18 cellular contexts compared by ENCODE assay signal in genomic region chr3:33008282-33008681, GRCh38. TPM values are rescaled to one million over a fixed set of nuclear protein-coding genes. Genes with fewer than 3 reads are reported as not detected.
DNase-seq lines count a peak whose midpoint lies in the region; ATAC-seq and TF ChIP-seq lines count a peak whose summit lies in the region.
"Had no signal": no experiment of that assay in that cellular context is flagged by ENCODE, and none has a peak within 500 bp of the region (broad histone marks: within the 10 kb centered on the region; RNA-seq: fewer than 3 reads in every experiment).

No MANE protein-coding gene starts in this region.

- H3K4me3 Mint-ChIP-seq in activated T-cell treated with anti-CD3 and anti-CD28 coated beads, Interleukin-2, amount 50 U/mL, for 72 hours, result peak overlapping the region; percentile 49 to 53
- peak overlapping the region; percentile 40 to 61 for H3K4me3 Mint-ChIP-seq in effector memory CD8-positive, alpha-beta T cell
- H3K4me3 Mint-ChIP-seq in type B pancreatic cell, result no peak overlapping the region

- DNase-seq in activated T-cell treated with anti-CD3 and anti-CD28 coated beads, Interleukin-2, amount 50 U/mL, for 72 hours, result no peak
- DNase-seq in activated T-cell treated with anti-CD3 and anti-CD28 coated beads for 4 hours (no peak), UCSD-AML1 (lab: John Stamatoyannopoulos, UW; ENCODE audit: unreplicated experiment) (peak; percentile 15), type B pancreatic cell (ENCODE audit: extremely low spot score, unreplicated experiment) (no peak), substantia nigra (lab: John Stamatoyannopoulos, UW) (no peak), COLO829 (ENCODE audit: low spot score) (no peak)
- DNase-seq in effector memory CD8-positive, alpha-beta T cell, result peak in 1 of 3 experiments; percentile 2
- DNase-seq: ACHN; activated gamma-delta T cell; DMS 273 treated with DMSO at 0.1 percent for 48 hours; effector CD8-positive, alpha-beta T cell; GOT3; sigmoid colon; stimulated activated CD4-positive, alpha-beta T cell treated with anti-CD3 and anti-CD28 coated beads, Interleukin-2, amount 100 ng/mL, for 48 hours had no signal

- peaks cover 20 to 27% of the 10 kb centered on the region in 2 donors for H3K36me3 Mint-ChIP-seq in activated T-cell treated with anti-CD3 and anti-CD28 coated beads, Interleukin-2, amount 50 U/mL, for 72 hours (ENCODE audit: insufficient read depth in 2 of 2)
- H3K36me3 Mint-ChIP-seq in effector memory CD8-positive, alpha-beta T cell (ENCODE audit: insufficient read depth), result peaks cover 12% of the 10 kb centered on the region
- peaks cover 39% of the 10 kb centered on the region for H3K36me3 Mint-ChIP-seq in type B pancreatic cell

- ATAC-seq in activated T-cell treated with anti-CD3 and anti-CD28 coated beads, Interleukin-2, amount 50 U/mL, for 72 hours (replicated peaks in 1 of 2), result peak; percentile 7 to 29
- peak; percentile 82 for ATAC-seq in effector memory CD8-positive, alpha-beta T cell (replicated peaks)
- no peak for ATAC-seq in HG03378 (IDR thresholded peaks at IDR 0.05; ENCODE audit: unreplicated experiment)

- peak overlapping the region; percentile 53 for H3K27ac Mint-ChIP-seq in activated T-cell treated with anti-CD3 and anti-CD28 coated beads, Interleukin-2, amount 50 U/mL, for 72 hours
- peak overlapping the region; percentile 71 to 87 for H3K27ac Mint-ChIP-seq in effector memory CD8-positive, alpha-beta T cell
- peak overlapping the region; percentile 10 for H3K27ac Mint-ChIP-seq in type B pancreatic cell

- H3K27ac ChIP-seq in substantia nigra (ENCODE audit: low read depth, low read length, poor library complexity, severe bottlenecking), result no peak overlapping the region
- H3K27ac ChIP-seq: sigmoid colon, SJSA1 had no signal

- no peaks in the 10 kb centered on the region for H3K27me3 Mint-ChIP-seq in activated T-cell treated with anti-CD3 and anti-CD28 coated beads, Interleukin-2, amount 50 U/mL, for 72 hours (ENCODE audit: low read depth)
- H3K27me3 Mint-ChIP-seq in effector memory CD8-positive, alpha-beta T cell, result no peaks in the 10 kb centered on the region
- H3K27me3 Mint-ChIP-seq in type B pancreatic cell, result no peaks in the 10 kb centered on the region

- peaks cover 1 to 4% of the 10 kb centered on the region in 2 donors for H3K9me3 Mint-ChIP-seq in activated T-cell treated with anti-CD3 and anti-CD28 coated beads, Interleukin-2, amount 50 U/mL, for 72 hours
- H3K9me3 Mint-ChIP-seq in effector memory CD8-positive, alpha-beta T cell, result no peaks in the 10 kb centered on the region
- peaks cover 5% of the 10 kb centered on the region for H3K9me3 Mint-ChIP-seq in type B pancreatic cell

- TF ChIP-seq CTCF in type B pancreatic cell (conservative IDR thresholded peaks at IDR 0.05), result no peak

- peaks cover 38% of the 10 kb centered on the region for H3K4me1 Mint-ChIP-seq in activated T-cell treated with anti-CD3 and anti-CD28 coated beads, Interleukin-2, amount 50 U/mL, for 72 hours (ENCODE audit: low read depth)
- H3K4me1 Mint-ChIP-seq in effector memory CD8-positive, alpha-beta T cell (ENCODE audit: low read depth in 2 of 2), result peaks cover 20 to 23% of the 10 kb centered on the region in 2 donors
- H3K4me1 Mint-ChIP-seq in type B pancreatic cell (ENCODE audit: unreplicated experiment), result no peaks in the 10 kb centered on the region

RNA-seq across cellular contexts. Expression of gene CCR4, which starts 56.8 kb away (rescaled TPM):
- 100 to 1,000 TPM in 1 of 2 donors, 10 to 100 TPM in 1; 56.3 to 112 TPM for total RNA-seq in activated T-cell treated with anti-CD3 and anti-CD28 coated beads, Interleukin-2, amount 50 U/mL, for 72 hours
- total RNA-seq in type B pancreatic cell (ENCODE audit: low replicate concordance), result not detected in 2 replicates
- total RNA-seq: bronchial epithelial cell, fibroblast of villous mesenchyme, SJSA1 had no signal

Comparison
In these comparisons a context has a peak if more than half of its experiments do, and no peak if none do; other contexts are left out.
1. H3K27ac Mint-ChIP-seq: peak in every context shown above with its lines; median percentile 79 in effector memory CD8-positive, alpha-beta T cell; 53 in activated T-cell treated with anti-CD3 and anti-CD28 coated beads, Interleukin-2, amount 50 U/mL, for 72 hours; 10 in type B pancreatic cell.
2. RNA of gene CCR4, which starts 56.8 kb away (total RNA-seq): 56.3 to 112 TPM in activated T-cell treated with anti-CD3 and anti-CD28 coated beads, Interleukin-2, amount 50 U/mL, for 72 hours; not detected in type B pancreatic cell; every median in the first group is over 10 times any median in the second.